8 cellular contexts compared by ENCODE assay signal in the genomic region with DNA sequence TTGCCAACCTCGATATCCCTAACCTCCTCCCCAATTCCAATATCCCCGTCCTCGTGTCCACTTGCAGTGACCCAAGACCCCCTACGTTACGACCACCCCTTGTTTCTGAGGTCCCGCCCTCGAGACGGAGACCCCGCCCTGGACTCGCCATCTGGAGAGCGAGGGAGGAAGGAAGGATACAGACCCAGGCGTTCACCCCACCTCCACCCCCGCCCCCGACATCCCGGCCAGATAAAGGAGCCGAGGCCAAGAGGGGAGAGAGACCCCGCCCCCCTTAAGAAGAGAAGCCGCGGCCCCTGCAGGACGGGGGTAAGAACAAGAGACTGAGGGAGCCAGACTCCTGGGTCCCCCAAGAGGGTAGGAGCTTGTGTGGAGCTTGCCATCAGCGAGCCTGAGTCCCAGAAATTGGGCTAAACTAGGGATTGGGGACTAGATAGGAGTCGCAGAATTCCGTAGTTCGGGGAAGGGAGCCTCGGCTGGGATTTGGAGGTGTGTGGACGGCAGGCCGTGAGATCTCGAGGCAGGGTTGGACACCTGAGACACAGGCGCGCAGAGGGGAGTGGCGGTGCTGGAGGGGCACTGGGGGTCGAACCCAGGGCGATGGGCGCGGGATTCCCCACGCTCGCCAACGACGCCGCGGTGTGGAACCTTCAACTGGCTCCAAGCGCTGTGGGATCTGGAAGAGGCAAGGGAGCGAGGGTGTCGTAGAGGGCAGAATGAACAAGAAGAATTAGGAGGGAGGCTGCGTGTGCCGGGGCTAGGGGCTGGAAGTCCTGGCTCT. TPM values are rescaled to one million over a fixed set of nuclear protein-coding genes. Genes with fewer than 3 reads are reported as not detected.
DNase-seq lines count a peak whose midpoint lies in the region; ATAC-seq and TF ChIP-seq lines count a peak whose summit lies in the region.

BCL6B (plus strand) TSS at position 260 of the 781 bp plus-strand sequence. CDS start 622 bp downstream, outside the sequence.

- peak within 1 kb of the TSS; percentile 83 to 86 (median 86) for H3K27ac Mint-ChIP-seq in CD4-positive, CD25-positive, alpha-beta regulatory T cell

- peaks cover 0 to 36% (median 20%) of the 10 kb centered on the region in 4 donors for H3K4me1 Mint-ChIP-seq in CD4-positive, CD25-positive, alpha-beta regulatory T cell

- H3K27me3 ChIP-seq in CD4-positive, CD25-positive, alpha-beta regulatory T cell (ENCODE audit: control insufficient read depth, insufficient read depth, low read length), result no peaks in the 10 kb centered on the region
- H3K27me3 ChIP-seq in SU-DHL-6 (ENCODE audit: low read length) (no peaks in the 10 kb centered on the region), esophagus muscularis mucosa (peaks cover 0 to 40% (median 17%) of the 10 kb centered on the region in 4 donors), neural cell (ENCODE audit: insufficient read depth, low read depth, low read length) (peaks cover 40% of the 10 kb centered on the region)

- DNase-seq in CD4-positive, CD25-positive, alpha-beta regulatory T cell, result no peak
- DNase-seq in esophagus muscularis mucosa (ENCODE audit: extremely low spot score), result no peak
- DNase-seq in H4 (ENCODE audit: low spot score), result no peak
- DNase-seq in NAMALWA (ENCODE audit: low spot score), result no peak
- no peak for DNase-seq in NCI-H748 treated with DMSO at 0.1 percent for 48 hours (lab: John Stamatoyannopoulos, UW)
- DNase-seq in medulla oblongata (ENCODE audit: extremely low spot score), result no peak

- H3K4me3 Mint-ChIP-seq in CD4-positive, CD25-positive, alpha-beta regulatory T cell, result peak within 1 kb of the TSS; percentile 70 to 88 (median 84)

- no peak for TF ChIP-seq POLR2A in esophagus muscularis mucosa (IDR thresholded peaks at IDR 0.05; ENCODE audit: low read depth)

- H3K4me3 ChIP-seq in CD4-positive, CD25-positive, alpha-beta regulatory T cell (ENCODE audit: low read depth, low read length), result peak within 1 kb of the TSS; percentile 37
- H3K4me3 ChIP-seq in SU-DHL-6 (ENCODE audit: insufficient read depth, low read length, poor library complexity, severe bottlenecking) (peak within 1 kb of the TSS; percentile 29), esophagus muscularis mucosa (peak within 1 kb of the TSS; percentile 34 to 54 (median 42)), neural cell (ENCODE audit: low read length) (peak within 1 kb of the TSS; percentile 45)

- intact Hi-C loops in esophagus muscularis mucosa (cut with DNase I), result loop anchor here (5.0 kb wide), 1 partner anchor 111 kb away; no protein-coding TSS in a partner anchor

- TF ChIP-seq EP300 in esophagus muscularis mucosa (IDR thresholded peaks at IDR 0.05) (no peak), neural cell (conservative IDR thresholded peaks at IDR 0.05; ENCODE audit: poor library complexity, severe bottlenecking) (no peak)

- H3K9me3 ChIP-seq in CD4-positive, CD25-positive, alpha-beta regulatory T cell (ENCODE audit: control insufficient read depth in 2 of 2, low read length in 2 of 2), result no peaks in the 10 kb centered on the region
- H3K9me3 ChIP-seq in SU-DHL-6 (ENCODE audit: insufficient read depth, low read length) (no peaks in the 10 kb centered on the region), esophagus muscularis mucosa (no peaks in the 10 kb centered on the region), neural cell (ENCODE audit: low read length) (no peaks in the 10 kb centered on the region)

- H3K4me2 ChIP-seq in SU-DHL-6 (ENCODE audit: low read depth, low read length, poor library complexity, severe bottlenecking) (peak within 1 kb of the TSS; percentile 56), neural cell (ENCODE audit: low read length) (no peak within 1 kb of the TSS)

- H3K9me3 Mint-ChIP-seq in CD4-positive, CD25-positive, alpha-beta regulatory T cell, result peaks cover 0 to under 1% (median 0%) of the 10 kb centered on the region in 7 donors

- H3K4me1 ChIP-seq in CD4-positive, CD25-positive, alpha-beta regulatory T cell (ENCODE audit: control insufficient read depth, insufficient read depth, low read length, poor library complexity, severe bottlenecking), result peaks cover 25% of the 10 kb centered on the region
- H3K4me1 ChIP-seq in esophagus muscularis mucosa, result peaks cover 51 to 67% (median 59%) of the 10 kb centered on the region in 4 donors

- H3K27ac ChIP-seq in CD4-positive, CD25-positive, alpha-beta regulatory T cell (ENCODE audit: insufficient read depth, low read length, poor library complexity, severe bottlenecking), result peak within 1 kb of the TSS; percentile 67
- H3K27ac ChIP-seq in SU-DHL-6 (ENCODE audit: low read depth, low read length) (no peak within 1 kb of the TSS), esophagus muscularis mucosa (replicated peaks in 1 of 4) (peak within 1 kb of the TSS; percentile 58 to 80 (median 74)), neural cell (ENCODE audit: low read length) (no peak within 1 kb of the TSS)

- H3K36me3 ChIP-seq in CD4-positive, CD25-positive, alpha-beta regulatory T cell (ENCODE audit: control insufficient read depth, insufficient read depth, low read length), result no peaks in the 10 kb centered on the region
- H3K36me3 ChIP-seq in SU-DHL-6 (ENCODE audit: low read length), result no peaks in the 10 kb centered on the region
- H3K36me3 ChIP-seq in esophagus muscularis mucosa, result peaks cover 0 to 22% (median 0%) of the 10 kb centered on the region in 4 donors
- H3K36me3 ChIP-seq in neural cell (ENCODE audit: insufficient read depth, low read length), result no peaks in the 10 kb centered on the region

- no peaks in the 10 kb centered on the region for H3K36me3 Mint-ChIP-seq in CD4-positive, CD25-positive, alpha-beta regulatory T cell

- H4K20me1 ChIP-seq in SU-DHL-6 (ENCODE audit: low read depth, low read length), result no peaks in the 10 kb centered on the region
- no peaks in the 10 kb centered on the region for H4K20me1 ChIP-seq in neural cell (ENCODE audit: insufficient read depth)

- H3K27me3 Mint-ChIP-seq in CD4-positive, CD25-positive, alpha-beta regulatory T cell, result peaks cover 7% of the 10 kb centered on the region

- H3K9me2 ChIP-seq in SU-DHL-6 (replicated peaks; ENCODE audit: insufficient read depth, low read length) (no peaks in the 10 kb centered on the region), neural cell (ENCODE audit: insufficient read depth, low read length) (no peaks in the 10 kb centered on the region)

- no peaks in the 10 kb centered on the region for H3K79me2 ChIP-seq in SU-DHL-6 (ENCODE audit: insufficient read depth, low read length)
- H3K79me2 ChIP-seq in neural cell (replicated peaks; ENCODE audit: insufficient read depth, low read length), result no peaks in the 10 kb centered on the region

- H3K9ac ChIP-seq in SU-DHL-6 (ENCODE audit: low read length), result peak within 1 kb of the TSS; percentile 43
- no peak within 1 kb of the TSS for H3K9ac ChIP-seq in neural cell (ENCODE audit: low read length)

- WGBS in esophagus muscularis mucosa, result 9% methylated on average over 30 of the region's 46 CpGs

- H2AFZ ChIP-seq in SU-DHL-6 (ENCODE audit: low read depth, low read length, severe bottlenecking), result peak within 1 kb of the TSS; percentile 97
- H2AFZ ChIP-seq in neural cell (ENCODE audit: low read depth, low read length), result no peak within 1 kb of the TSS

- no peak for ATAC-seq in CD4-positive, CD25-positive, alpha-beta regulatory T cell (ENCODE audit: low read depth in 2 of 2)

- no peak for TF ChIP-seq RAD21 in neural cell (conservative IDR thresholded peaks at IDR 0.05)

- H3F3A ChIP-seq in SU-DHL-6 (ENCODE audit: insufficient read depth) (no peaks in the 10 kb centered on the region), neural cell (ENCODE audit: insufficient read depth, low read length, poor library complexity, severe bottlenecking) (no peaks in the 10 kb centered on the region)

- TF ChIP-seq CTCF in SU-DHL-6 (IDR thresholded peaks at IDR 0.05; ENCODE audit: insufficient read depth, low read length, poor library complexity, severe bottlenecking) (no peak), esophagus muscularis mucosa (IDR thresholded peaks at IDR 0.05) (no peak), neural cell (IDR thresholded peaks at IDR 0.05; ENCODE audit: poor library complexity, severe bottlenecking) (no peak)

TF ChIP-seq in neural cell, 6 proteins besides CTCF, POLR2A, EP300 and RAD21:
- TF ChIP-seq POLR2AphosphoS5 (IDR thresholded peaks at IDR 0.05) (no peak), EZH2 (IDR thresholded peaks at IDR 0.05; ENCODE audit: borderline replicate concordance, insufficient read depth, low read length, poor library complexity, severe bottlenecking) (no peak), REST (IDR thresholded peaks at IDR 0.05; ENCODE audit: borderline replicate concordance) (no peak), SMC3 (conservative IDR thresholded peaks at IDR 0.05; ENCODE audit: poor library complexity) (no peak), MXI1 (conservative IDR thresholded peaks at IDR 0.05; ENCODE audit: poor library complexity, severe bottlenecking) (no peak), TAF1 (IDR thresholded peaks at IDR 0.05; ENCODE audit: low read depth) (no peak)

RNA-seq across cellular contexts. Expression of gene BCL6B, which starts in this region (rescaled TPM):
- total RNA-seq in CD4-positive, CD25-positive, alpha-beta regulatory T cell, result 0.42 TPM
- not detected for polyA plus RNA-seq in CD4-positive, CD25-positive, alpha-beta regulatory T cell
- 1 to 10 TPM in 3 of 4 donors, under 1 TPM in 1; 0.83 to 5.0 (median 3.2) TPM for total RNA-seq in esophagus muscularis mucosa
- polyA plus RNA-seq in neural cell, result not detected in 2 replicates
- not detected in 2 replicates for polyA minus RNA-seq in neural cell
- not detected in 2 replicates for total RNA-seq in H4 (2014; rRNA removed; shearing (Covaris generic))

Comparison
In these comparisons a context has a peak if more than half of its experiments do, and no peak if none do; other contexts are left out.
1. H3K27ac ChIP-seq: peak in CD4-positive, CD25-positive, alpha-beta regulatory T cell (single experiment) and esophagus muscularis mucosa (4 of 4); none in SU-DHL-6 (single experiment) and neural cell (single experiment).
2. Peak in every context shown above with its lines, with median percentiles within 50 percentile points of each other: H3K4me3 ChIP-seq.